ENCODE assay signal across 1 cellular context in genomic region chr6:145787688-145788087, GRCh38.
TF ChIP-seq lines count a peak whose summit lies in the region.

No MANE protein-coding gene starts in this region.

TF ChIP-seq in K562, 482 proteins besides CTCF, POLR2A, EP300 and RAD21 (continued from another document and continues in another):
- TF ChIP-seq ZNF449 (CRISPR knock-in tag; IDR thresholded peaks at IDR 0.05) (no peak), JUND (IDR thresholded peaks at IDR 0.05; ENCODE audit: borderline replicate concordance, low read depth, low read length) (peak; percentile 83), JUND (tag; IDR thresholded peaks at IDR 0.05; ENCODE audit: borderline replicate concordance, low read depth, low read length) (peak; percentile 58; the same call in 2 of the 3 replicates), ZNF224 (CRISPR knock-in tag; IDR thresholded peaks at IDR 0.05) (no peak), ZNF740 (CRISPR knock-in tag; IDR thresholded peaks at IDR 0.05) (no peak), ZNF740 (tag; IDR thresholded peaks at IDR 0.05) (peak in 1 of 2 experiments; percentile 34; a peak in 1 of 4 replicates), MXD1 (CRISPR knock-in tag; IDR thresholded peaks at IDR 0.05; ENCODE audit: borderline replicate concordance, poor library complexity, severe bottlenecking) (no peak), RBBP5 (IDR thresholded peaks at IDR 0.05; ENCODE audit: borderline replicate concordance, insufficient read depth, low read length, poor library complexity, severe bottlenecking) (no peak), ZNF785 (CRISPR knock-in tag; IDR thresholded peaks at IDR 0.05) (no peak), NFE2 (IDR thresholded peaks at IDR 0.05; ENCODE audit: low read depth) (peak; percentile 78), CREB3L1 (IDR thresholded peaks at IDR 0.05; ENCODE audit: borderline replicate concordance, low read depth) (no peak), PTRF (tag; IDR thresholded peaks at IDR 0.05) (no peak), CBX3 (IDR thresholded peaks at IDR 0.05; ENCODE audit: borderline replicate concordance in 1 of 2, low read length in 2 of 2) (no peak), DDX20 (tag; IDR thresholded peaks at IDR 0.05; ENCODE audit: low read depth) (0 out of 2 replicates have a peak, but pooled peaks have one; percentile 12), SMAD1 (IDR thresholded peaks at IDR 0.05; ENCODE audit: low read depth, low read length, partially characterized antibody) (peak; percentile 60), ZFP1 (CRISPR knock-in tag; IDR thresholded peaks at IDR 0.05) (no peak), SP2 (IDR thresholded peaks at IDR 0.05; ENCODE audit: extremely low read depth, low read depth, low read length, poor library complexity, severe bottlenecking) (no peak), BHLHE40 (IDR thresholded peaks at IDR 0.05; ENCODE audit: low read length) (no peak), ZBTB17 (CRISPR knock-in tag; IDR thresholded peaks at IDR 0.05) (no peak), MTA1 (IDR thresholded peaks at IDR 0.05; ENCODE audit: borderline replicate concordance) (no peak; the same call in 1 of the 2 replicates), ARID4B (CRISPR knock-in tag; IDR thresholded peaks at IDR 0.05) (no peak), TRIM25 (IDR thresholded peaks at IDR 0.05; ENCODE audit: borderline replicate concordance) (no peak), ZNF124 (CRISPR knock-in tag; IDR thresholded peaks at IDR 0.05) (no peak), MLX (CRISPR knock-in tag; conservative IDR thresholded peaks at IDR 0.05) (no peak), ZNF347 (CRISPR knock-in tag; IDR thresholded peaks at IDR 0.05; ENCODE audit: low read depth) (no peak), ZNF79 (CRISPR knock-in tag; IDR thresholded peaks at IDR 0.05; ENCODE audit: low read depth) (no peak), WHSC1 (IDR thresholded peaks at IDR 0.05; ENCODE audit: low read length) (no peak), IRF1 (CRISPR knock-in tag; IDR thresholded peaks at IDR 0.05; ENCODE audit: borderline replicate concordance) (no peak), MLLT1 (IDR thresholded peaks at IDR 0.05) (no peak), PRPF4 (IDR thresholded peaks at IDR 0.05; ENCODE audit: insufficient read depth, low read depth, low read length, poor library complexity, severe bottlenecking) (no peak), HOMEZ (CRISPR knock-in tag; IDR thresholded peaks at IDR 0.05) (no peak), EWSR1 (IDR thresholded peaks at IDR 0.05; ENCODE audit: borderline replicate concordance, low read depth, partially characterized antibody) (no peak)
